Comparison of ENCODE assay signal across 12 cellular contexts in genomic region chr3:76132154-76132470, GRCh38.
DNase-seq lines count a peak whose midpoint lies in the region; ATAC-seq and TF ChIP-seq lines count a peak whose summit lies in the region.
"Had no signal": no experiment of that assay in that cellular context is flagged by ENCODE, and none has a peak within 500 bp of the region (broad histone marks: within the 10 kb centered on the region; RNA-seq: fewer than 3 reads in every experiment).

No MANE protein-coding gene starts in this region.

- H3K27ac ChIP-seq in ACC112 (ENCODE audit: low read depth, low read length) (peak overlapping the region; percentile 73), GM23248 (no peak overlapping the region), brain microvascular endothelial cell (peak overlapping the region; percentile 16)
- H3K27ac ChIP-seq: C4-2B had no signal

- H3F3A ChIP-seq in GM23248 (ENCODE audit: insufficient read depth), result 0 out of 2 replicates have a peak, but pooled peaks cover 7% of the 10 kb centered on the region

- intact Hi-C loops in head of caudate nucleus (cut with DNase I), result no loop called here

- H3K79me2 ChIP-seq in ACC112 (ENCODE audit: control insufficient read depth, insufficient read depth, low read length, unreplicated experiment) (no peaks in the 10 kb centered on the region), GM23248 (ENCODE audit: insufficient read depth) (no peaks in the 10 kb centered on the region)

- H3K4me3 ChIP-seq in ACC112 (ENCODE audit: low read depth, low read length) (0 out of 2 replicates have a peak overlapping the region, but pooled peaks have one; percentile 40), GM23248 (no peak overlapping the region), brain microvascular endothelial cell (ENCODE audit: low read depth, low read length) (no peak overlapping the region)
- H3K4me3 ChIP-seq: HAP-1 had no signal

- H3K9me3 ChIP-seq in GM23248 (ENCODE audit: low read depth), result no peaks in the 10 kb centered on the region
- H3K9me3 ChIP-seq: Caco-2, HAP-1 had no signal

- H4K20me1 ChIP-seq in GM23248 (ENCODE audit: insufficient read depth), result no peaks in the 10 kb centered on the region

- H3K4me1 ChIP-seq in ACC112 (ENCODE audit: control insufficient read depth, insufficient read depth, low read length, unreplicated experiment) (peaks cover 47% of the 10 kb centered on the region), GM23248 (ENCODE audit: insufficient read depth) (peaks cover 17% of the 10 kb centered on the region)
- H3K4me1 ChIP-seq: Caco-2 had no signal

- no peaks in the 10 kb centered on the region for H3K36me3 ChIP-seq in ACC112 (ENCODE audit: insufficient read depth, low read length)
- H3K36me3 ChIP-seq in GM23248 (ENCODE audit: low read depth), result no peaks in the 10 kb centered on the region
- no peaks in the 10 kb centered on the region for H3K36me3 ChIP-seq in brain microvascular endothelial cell (replicated peaks)
- H3K36me3 ChIP-seq: HAP-1 had no signal

- TF ChIP-seq CTCF in brain microvascular endothelial cell (IDR thresholded peaks at IDR 0.05; ENCODE audit: low read depth, low read length, missing control alignments), result no peak

- H3K4me2 ChIP-seq in GM23248 (ENCODE audit: unreplicated experiment), result peak overlapping the region; percentile 28

- no peaks in the 10 kb centered on the region for H3K9me2 ChIP-seq in GM23248 (ENCODE audit: insufficient read depth)

- no peak overlapping the region for H3K9ac ChIP-seq in GM23248

- no peak for ATAC-seq in GM18861 (IDR thresholded peaks at IDR 0.05; ENCODE audit: unreplicated experiment)

- H3K27me3 ChIP-seq in ACC112 (ENCODE audit: insufficient read depth, low read length) (no peaks in the 10 kb centered on the region), GM23248 (replicated peaks; ENCODE audit: insufficient read depth) (no peaks in the 10 kb centered on the region), brain microvascular endothelial cell (replicated peaks) (no peaks in the 10 kb centered on the region)

- in situ Hi-C loops in GM23248 (cut with MboI), result no loop called here
- in situ Hi-C loops in brain microvascular endothelial cell (cut with HindIII; ENCODE audit: low pct_ligation_motif_present, low sequenced_read_pairs), result no loop called here

- DNase-seq in GM23248 (no peak), NCI-H69 (lab: John Stamatoyannopoulos, UW) (peak; percentile 15), brain microvascular endothelial cell (no peak), head of caudate nucleus (no peak), GDM1 (lab: John Stamatoyannopoulos, UW) (no peak)
- DNase-seq: AML-193; Caco-2; CD4-positive, alpha-beta T cell had no signal

- 38 to 42% methylated on average over 3 of the region's 3 CpGs for WGBS in GM23248 (ENCODE audit: low coverage in 1 of 2, low lambda C conversion rate in 2 of 2, missing lambda C conversion rate in 2 of 2), 2 experiments

- H2AFZ ChIP-seq in ACC112 (ENCODE audit: low read length, unreplicated experiment), result no peak overlapping the region
- no peak overlapping the region for H2AFZ ChIP-seq in GM23248
